ENCODE assay signal across 8 cellular contexts in genomic region chr14:34982421-34983147, GRCh38. TPM values are rescaled to one million over a fixed set of nuclear protein-coding genes. Genes with fewer than 3 reads are reported as not detected.
DNase-seq lines count a peak whose midpoint lies in the region; ATAC-seq and TF ChIP-seq lines count a peak whose summit lies in the region.

SRP54 (plus strand) TSS chr14:34982992; CDS start chr14:34996710, 13,718 bp downstream.

- TF ChIP-seq CTCF in IMR-90 (conservative IDR thresholded peaks at IDR 0.05; ENCODE audit: low read depth, low read length), result peak; percentile 26; the same call in 1 of the 2 replicates
- no peak for TF ChIP-seq CTCF in OCI-LY7 (conservative IDR thresholded peaks at IDR 0.05; ENCODE audit: low read length)
- peak; percentile 43 for TF ChIP-seq CTCF in epithelial cell of esophagus (IDR thresholded peaks at IDR 0.05; ENCODE audit: insufficient read depth, low read depth, low read length, missing control alignments)

- H2BK120ac ChIP-seq in IMR-90 (ENCODE audit: low read depth, low read length), result peak within 1 kb of the TSS; percentile 91

- peak within 1 kb of the TSS; percentile 99 for H3K4ac ChIP-seq in IMR-90 (ENCODE audit: low read depth, low read length)

- peak; percentile 90 for TF ChIP-seq POLR2A in IMR-90 (IDR thresholded peaks at IDR 0.05; ENCODE audit: low read depth, low read length)

- peak within 1 kb of the TSS; percentile 76 for H3K18ac ChIP-seq in IMR-90 (ENCODE audit: low read depth, low read length)

- peak; percentile 37 for TF ChIP-seq RAD21 in IMR-90 (IDR thresholded peaks at IDR 0.05; ENCODE audit: low read length)

- CTCF ChIA-PET in IMR-90 (lab: Yijun Ruan, JAX), result no interaction called here
- CTCF ChIA-PET in OCI-LY7 (lab: Charles Lee; ENCODE audit: unreplicated experiment), result no interaction called here

- H3K79me1 ChIP-seq in IMR-90 (ENCODE audit: low read depth in 1 of 2, low read length in 2 of 2), result peaks cover 2 to 38% of the 10 kb centered on the region in 2 experiments; a peak in 2 of 4 replicates

- peak within 1 kb of the TSS; percentile 86 for H3K27ac ChIP-seq in IMR-90 (ENCODE audit: insufficient read depth, low read length)
- peak within 1 kb of the TSS; percentile 91 for H3K27ac ChIP-seq in OCI-LY7 (ENCODE audit: low read depth, low read length, poor library complexity, severe bottlenecking)

- H2BK5ac ChIP-seq in IMR-90 (ENCODE audit: low read depth, low read length, poor library complexity, severe bottlenecking), result peak within 1 kb of the TSS; percentile 91

- H2AK9ac ChIP-seq in IMR-90 (replicated peaks; ENCODE audit: low read depth, low read length, poor library complexity), result peak within 1 kb of the TSS; percentile 99

- H3K4me1 ChIP-seq in IMR-90 (ENCODE audit: control insufficient read depth, insufficient read depth, low read length) (peaks cover 4% of the 10 kb centered on the region), OCI-LY7 (ENCODE audit: insufficient read depth, low read length, poor library complexity, severe bottlenecking) (peaks cover 30% of the 10 kb centered on the region)

- H3K9me3 ChIP-seq in IMR-90 (ENCODE audit: control insufficient read depth, insufficient read depth, low read length) (no peaks in the 10 kb centered on the region), OCI-LY7 (ENCODE audit: low read length) (no peaks in the 10 kb centered on the region)

- H3K9ac ChIP-seq in IMR-90 (ENCODE audit: low read depth, low read length), result peak within 1 kb of the TSS; percentile 89

- H2BK15ac ChIP-seq in IMR-90 (ENCODE audit: low read depth, low read length), result peak within 1 kb of the TSS; percentile 85; the same call in 2 of the 3 replicates

- H3K9me1 ChIP-seq in IMR-90 (ENCODE audit: insufficient read depth, low read length), result peaks cover 4% of the 10 kb centered on the region; the same call in 1 of the 2 replicates

- peak within 1 kb of the TSS; percentile 86 for H4K5ac ChIP-seq in IMR-90 (ENCODE audit: low read depth, low read length)

- H2BK20ac ChIP-seq in IMR-90 (ENCODE audit: low read depth, low read length), result peak within 1 kb of the TSS; percentile 89; the same call in 1 of the 2 replicates

- H3K36me3 ChIP-seq in IMR-90 (ENCODE audit: control insufficient read depth, insufficient read depth, low read length) (no peaks in the 10 kb centered on the region), OCI-LY7 (ENCODE audit: insufficient read depth, low read length) (peaks cover 16% of the 10 kb centered on the region)

- peak within 1 kb of the TSS; percentile 97 for H2AFZ ChIP-seq in IMR-90 (replicated peaks; ENCODE audit: low read length, poor library complexity)
- peak within 1 kb of the TSS; percentile 83 for H2AFZ ChIP-seq in OCI-LY7 (ENCODE audit: low read length)

- DNase-seq in DMS153 treated with DMSO at 0.1 percent for 48 hours (lab: John Stamatoyannopoulos, UW; ENCODE audit: unreplicated experiment) (peak; percentile 98), IMR-90 (peak; percentile 98), OCI-LY7 (ENCODE audit: low spot score) (peak; percentile 99), activated T-cell treated with anti-CD3 and anti-CD28 coated beads for 1 hour (ENCODE audit: low read depth) (peak; percentile 99), epithelial cell of esophagus (ENCODE audit: low read depth) (peak; percentile 99), middle frontal gyrus (ENCODE audit: extremely low spot score, low spot score) (peak; percentile 88)
- peak; percentile 100 for DNase-seq in stimulated activated CD8-positive, alpha-beta memory T cell treated with anti-CD3 and anti-CD28 coated beads, Interleukin-2, amount 100 ng/mL, for 48 hours (ENCODE audit: low read depth in 2 of 2)

- BruUV-seq in IMR-90 (replicated peaks; lab: Mats Ljungman, UMichigan), result no TSS peak
- no TSS peak for BruUV-seq in OCI-LY7 (replicated peaks; lab: Mats Ljungman, UMichigan)

- H3K23ac ChIP-seq in IMR-90 (ENCODE audit: low read depth, low read length), result peak within 1 kb of the TSS; percentile 98

- whole genome bisulfite sequencing in IMR-90 (ENCODE audit: extremely low coverage in 2 of 2, insufficient read length in 1 of 2), 2 experiments, result 1% methylated on average over 25 of the region's 45 CpGs; no CpG with 5 or more reads in 1 of the 2 experiments

- H3K9me2 ChIP-seq in OCI-LY7 (ENCODE audit: insufficient read depth, low read length), result no peaks in the 10 kb centered on the region

- POLR2A ChIA-PET in IMR-90 (lab: Charles Lee; ENCODE audit: unreplicated experiment), result no interaction called here
- POLR2A ChIA-PET in OCI-LY7 (lab: Charles Lee), result interaction anchor here (0.6 to 2.1 kb wide), 11 partner anchors 8 to 258 kb away, joined by 3 to 8 read pairs (median 5); partner anchors contain the start of gene FAM177A1

- H3K79me2 ChIP-seq in OCI-LY7 (ENCODE audit: insufficient read depth, low read depth, low read length), result peaks cover 78% of the 10 kb centered on the region

- in situ Hi-C loops in IMR-90 (cut with MboI; ENCODE audit: low sequenced_read_pairs), result no loop called here

- H3K4me3 ChIP-seq in IMR-90 (ENCODE audit: insufficient read depth, low read depth, low read length) (peak within 1 kb of the TSS; percentile 58), OCI-LY7 (ENCODE audit: low read depth, low read length, poor library complexity, severe bottlenecking) (peak within 1 kb of the TSS; percentile 95), epithelial cell of esophagus (ENCODE audit: low read length) (peak within 1 kb of the TSS; percentile 98)

- peak within 1 kb of the TSS; percentile 99 for H3K56ac ChIP-seq in IMR-90 (ENCODE audit: extremely low read depth, insufficient read depth, low read length)

- H4K20me1 ChIP-seq in IMR-90 (ENCODE audit: insufficient read depth, low read length) (peaks cover 23% of the 10 kb centered on the region), OCI-LY7 (ENCODE audit: insufficient read depth, low read length) (0 out of 2 replicates have a peak, but pooled peaks cover 8% of the 10 kb centered on the region)

- peak; percentile 82 for ATAC-seq in GM21529 (IDR thresholded peaks at IDR 0.05; ENCODE audit: unreplicated experiment)
- ATAC-seq in IMR-90 (ENCODE audit: low read depth), result peak; percentile 94

- H4K91ac ChIP-seq in IMR-90 (ENCODE audit: insufficient read depth, low read depth, low read length), result peak within 1 kb of the TSS; percentile 86

- peak within 1 kb of the TSS; percentile 85 to 99 for H4K8ac ChIP-seq in IMR-90 (ENCODE audit: low read depth in 2 of 2, low read length in 2 of 2)

- H2AK5ac ChIP-seq in IMR-90 (ENCODE audit: low read depth, low read length), result peak within 1 kb of the TSS; percentile 76

- dilution Hi-C loops in IMR-90 (cut with HindIII; ENCODE audit: low sequenced_read_pairs, unreplicated experiment), result no loop called here

- H3K14ac ChIP-seq in IMR-90 (replicated peaks; ENCODE audit: low read depth, low read length), result peak within 1 kb of the TSS; percentile 99

- peak within 1 kb of the TSS; percentile 95 for H3K4me2 ChIP-seq in IMR-90 (ENCODE audit: low read depth, low read length)
- H3K4me2 ChIP-seq in OCI-LY7 (ENCODE audit: low read length), result peak within 1 kb of the TSS; percentile 96

- intact Hi-C loops in IMR-90 (cut with micrococcal nuclease) (loop anchor here (1.0 kb wide), 2 partner anchors 107 to 431 kb away; partner anchors contain the start of gene BAZ1A), OCI-LY7 (cut with micrococcal nuclease; ENCODE audit: unreplicated experiment) (loop anchor here (1.0 to 5.0 kb wide), 7 partner anchors 64 to 420 kb away; partner anchors contain the start of genes CFL2, FAM177A1, NFKBIA and PRORP)

- no peaks in the 10 kb centered on the region for H3K27me3 ChIP-seq in IMR-90 (ENCODE audit: control insufficient read depth, insufficient read depth, low read length)

TF ChIP-seq in IMR-90, 13 proteins besides CTCF, POLR2A, EP300 and RAD21:
- peak; percentile 87 for TF ChIP-seq CHD1 (IDR thresholded peaks at IDR 0.05; ENCODE audit: low read depth, low read length)
- no peak for TF ChIP-seq RFX5 (IDR thresholded peaks at IDR 0.05; ENCODE audit: low read depth, low read length)
- TF ChIP-seq USF2 (IDR thresholded peaks at IDR 0.05; ENCODE audit: low read depth, low read length), result peak; percentile 83
- TF ChIP-seq NFE2L2 (IDR thresholded peaks at IDR 0.05; ENCODE audit: low read depth, low read length), result no peak
- peak; percentile 9 for TF ChIP-seq RCOR1 (IDR thresholded peaks at IDR 0.05; ENCODE audit: insufficient replicate concordance, low read length)
- TF ChIP-seq MAFK (IDR thresholded peaks at IDR 0.05; ENCODE audit: low read depth, low read length), result no peak
- no peak for TF ChIP-seq FOS (IDR thresholded peaks at IDR 0.05; ENCODE audit: low read depth, low read length)
- TF ChIP-seq ELK1 (IDR thresholded peaks at IDR 0.05; ENCODE audit: borderline replicate concordance, low read depth, low read length), result no peak
- no peak; the same call in 1 of the 2 replicates for TF ChIP-seq MXI1 (IDR thresholded peaks at IDR 0.05; ENCODE audit: borderline replicate concordance, low read depth, low read length)
- peak; percentile 76; the same call in 1 of the 2 replicates for TF ChIP-seq MAZ (IDR thresholded peaks at IDR 0.05; ENCODE audit: borderline replicate concordance, low read depth, low read length)
- TF ChIP-seq CEBPB (IDR thresholded peaks at IDR 0.05; ENCODE audit: low read depth, low read length), result no peak
- 0 out of 2 replicates have a peak, but pooled peaks have one; percentile 20 for TF ChIP-seq SMC3 (IDR thresholded peaks at IDR 0.05; ENCODE audit: low read depth, low read length)
- peak; percentile 99 for TF ChIP-seq BHLHE40 (IDR thresholded peaks at IDR 0.05; ENCODE audit: low read depth, low read length)

RNA-seq across cellular contexts. Expression of gene SRP54, which starts in this region (rescaled TPM):
- total RNA-seq in IMR-90 (2012; rRNA removed), result 63.3 and 109 TPM in 2 replicates
- 39.6 and 56.2 TPM in 2 replicates for polyA plus RNA-seq in IMR-90 (2012; rRNA removed)
- polyA plus RNA-seq in IMR-90 (2012; cell fraction: cytosol; rRNA removed), result 7.7 and 16.2 TPM in 2 replicates
- polyA plus RNA-seq in IMR-90 (2012; cell fraction: nucleus; rRNA removed; ENCODE audit: low replicate concordance), result 13.2 and 38.2 TPM in 2 replicates
- total RNA-seq in OCI-LY7 (2014; rRNA removed; shearing (Covaris generic)), result 50.9 and 53.8 TPM in 2 replicates
- total RNA-seq in OCI-LY7 (2022), result 81.9 and 86.0 TPM in 2 replicates

Comparison
In these comparisons a context has a peak if more than half of its experiments do, and no peak if none do; other contexts are left out.
1. Peak in every context shown above with its lines: DNase-seq, ATAC-seq, H3K4me3 ChIP-seq and H3K27ac ChIP-seq.